ENCODE assay signal across 1 cellular context in genomic region chrX:135973548-135974278, GRCh38.
TF ChIP-seq lines count a peak whose summit lies in the region.

Gene MMGT1 (minus strand): TSS chrX:135973988. CDS start chrX:135973675, 313 bp downstream.

TF ChIP-seq in K562, 482 proteins besides CTCF, POLR2A, EP300 and RAD21 (continued from another document and continues in another):
- no peak for TF ChIP-seq ZHX1 (conservative IDR thresholded peaks at IDR 0.05; ENCODE audit: low read length)
- TF ChIP-seq EP400 (IDR thresholded peaks at IDR 0.05), result peak; percentile 83
- no peak for TF ChIP-seq ZNF586 (CRISPR knock-in tag; conservative IDR thresholded peaks at IDR 0.05)
- TF ChIP-seq TGIF2 (CRISPR knock-in tag; IDR thresholded peaks at IDR 0.05), result no peak
- no peak for TF ChIP-seq SIRT6 (IDR thresholded peaks at IDR 0.05; ENCODE audit: low read depth, low read length)
- TF ChIP-seq THAP7 (CRISPR knock-in tag; IDR thresholded peaks at IDR 0.05), result no peak
- TF ChIP-seq SMAD4 (CRISPR knock-in tag; conservative IDR thresholded peaks at IDR 0.05), result peak; percentile 48; the same call in 1 of the 2 replicates
- TF ChIP-seq NBN (IDR thresholded peaks at IDR 0.05; ENCODE audit: low read depth), result peak; percentile 97
- no peak for TF ChIP-seq WHSC1 (IDR thresholded peaks at IDR 0.05; ENCODE audit: low read length)
- TF ChIP-seq TEAD1 (CRISPR knock-in tag; IDR thresholded peaks at IDR 0.05), result no peak
- TF ChIP-seq ZBTB49 (CRISPR knock-in tag; IDR thresholded peaks at IDR 0.05; ENCODE audit: borderline replicate concordance), result no peak
- peak; percentile 53 for TF ChIP-seq TBP (optimal IDR thresholded peaks at IDR 0.05; ENCODE audit: low read depth, low read length)
- TF ChIP-seq BRD9 (IDR thresholded peaks at IDR 0.05; ENCODE audit: low read depth, partially characterized antibody), result peak; percentile 62
- 0 out of 2 replicates have a peak, but pooled peaks have one; percentile 28 for TF ChIP-seq ELF2 (CRISPR knock-in tag; IDR thresholded peaks at IDR 0.05)
- TF ChIP-seq ZNF696 (CRISPR knock-in tag; conservative IDR thresholded peaks at IDR 0.05), result no peak
- TF ChIP-seq CHD7 (IDR thresholded peaks at IDR 0.05; ENCODE audit: low read depth, low read length), result no peak
- TF ChIP-seq HNRNPUL1 (IDR thresholded peaks at IDR 0.05; ENCODE audit: low read length), result no peak
- peak; percentile 38; the same call in 1 of the 2 replicates for TF ChIP-seq TAF7 (tag; IDR thresholded peaks at IDR 0.05)
- TF ChIP-seq HNRNPK (IDR thresholded peaks at IDR 0.05; ENCODE audit: low read depth, low read length, poor library complexity, severe bottlenecking), result no peak
- no peak for TF ChIP-seq PHTF2 (CRISPR knock-in tag; IDR thresholded peaks at IDR 0.05)
- TF ChIP-seq RFX5 (IDR thresholded peaks at IDR 0.05; ENCODE audit: low read depth, low read length), result no peak
- TF ChIP-seq ZSCAN29 (IDR thresholded peaks at IDR 0.05), result no peak
- peak; percentile 19; the same call in 1 of the 2 replicates for TF ChIP-seq ESRRA (IDR thresholded peaks at IDR 0.05; ENCODE audit: borderline replicate concordance, low read depth)
- TF ChIP-seq ZBTB2 (IDR thresholded peaks at IDR 0.05), result peak; percentile 65; the same call in 1 of the 2 replicates
- no peak for TF ChIP-seq ZNF280B (CRISPR knock-in tag; IDR thresholded peaks at IDR 0.05)
- TF ChIP-seq HNRNPL (IDR thresholded peaks at IDR 0.05; ENCODE audit: low read depth, low read length), result no peak
- TF ChIP-seq BCL6 (CRISPR knock-in tag; IDR thresholded peaks at IDR 0.05), result no peak
- no peak for TF ChIP-seq GATAD2A (IDR thresholded peaks at IDR 0.05)
- TF ChIP-seq MCM5 (IDR thresholded peaks at IDR 0.05; ENCODE audit: low read depth), result no peak
- no peak for TF ChIP-seq ZNF253 (CRISPR knock-in tag; conservative IDR thresholded peaks at IDR 0.05)
- no peak for TF ChIP-seq TCF7 (IDR thresholded peaks at IDR 0.05; ENCODE audit: borderline replicate concordance)
- TF ChIP-seq ARID1B (IDR thresholded peaks at IDR 0.05), result peak; percentile 61
- no peak for TF ChIP-seq HMG20A (CRISPR knock-in tag; conservative IDR thresholded peaks at IDR 0.05)
- TF ChIP-seq ZBTB11 (CRISPR knock-in tag; IDR thresholded peaks at IDR 0.05), result peak in 1 of 3 experiments; percentile 91; a peak in 2 of 6 replicates
- TF ChIP-seq STAG1 (CRISPR knock-in tag; IDR thresholded peaks at IDR 0.05; ENCODE audit: borderline replicate concordance), result no peak
